Comparison of ENCODE assay signal across 14 cellular contexts in genomic region chr6:154458565-154459475, GRCh38. TPM values are rescaled to one million over a fixed set of nuclear protein-coding genes. Genes with fewer than 3 reads are reported as not detected.
DNase-seq lines count a peak whose midpoint lies in the region; ATAC-seq and TF ChIP-seq lines count a peak whose summit lies in the region.
"Had no signal": no experiment of that assay in that cellular context is flagged by ENCODE, and none has a peak within 500 bp of the region (broad histone marks: within the 10 kb centered on the region; RNA-seq: fewer than 3 reads in every experiment).

No MANE protein-coding gene starts in this region.

- no peak overlapping the region for H3K18ac ChIP-seq in H9 (ENCODE audit: insufficient read length, low read depth, low read length)

- H2BK120ac ChIP-seq in H9 (ENCODE audit: low read depth, low read length, poor library complexity, severe bottlenecking): no peak overlapping the region

- H3K36me3 ChIP-seq in ACC112 (ENCODE audit: insufficient read depth, low read length) (no peaks in the 10 kb centered on the region), muscle layer of colon (ENCODE audit: insufficient read depth, low read length) (no peaks in the 10 kb centered on the region)

- no peaks in the 10 kb centered on the region for H3K23me2 ChIP-seq in H9 (ENCODE audit: insufficient read length, low read depth, low read length, poor library complexity, severe bottlenecking)

- H4K8ac ChIP-seq in H9 (replicated peaks; ENCODE audit: insufficient read length, low read depth, low read length): no peak overlapping the region

- H2BK20ac ChIP-seq in H9 (ENCODE audit: low read depth, low read length, poor library complexity, severe bottlenecking): no peak overlapping the region

- H3K27me3 ChIP-seq in ACC112 (ENCODE audit: insufficient read depth, low read length) (no peaks in the 10 kb centered on the region), H9 (ENCODE audit: insufficient read depth, low read length) (no peaks in the 10 kb centered on the region), muscle layer of colon (ENCODE audit: control insufficient read depth in 1 of 2, insufficient read depth in 2 of 2, low read length in 2 of 2) (no peaks in the 10 kb centered on the region)

- H3K79me1 ChIP-seq in H9 (ENCODE audit: insufficient read depth, low read depth, low read length, poor library complexity, severe bottlenecking): no peaks in the 10 kb centered on the region

- H3K14ac ChIP-seq in H9 (ENCODE audit: insufficient read depth, low read length): no peak overlapping the region; the same call in 1 of the 2 replicates

- H3K4ac ChIP-seq in H9 (ENCODE audit: low read depth, low read length): no peak overlapping the region

- peaks cover 10% of the 10 kb centered on the region for H3K79me2 ChIP-seq in ACC112 (ENCODE audit: control insufficient read depth, insufficient read depth, low read length, unreplicated experiment)
- no peaks in the 10 kb centered on the region for H3K79me2 ChIP-seq in H9 (ENCODE audit: insufficient read depth, low read length)

- no peak overlapping the region for H3K23ac ChIP-seq in H9 (ENCODE audit: insufficient read length, low read depth, low read length)

- H4K20me1 ChIP-seq in H9 (ENCODE audit: control insufficient read depth, insufficient read depth, insufficient read length): no peaks in the 10 kb centered on the region

- no peak overlapping the region for H2BK15ac ChIP-seq in H9 (ENCODE audit: low read depth, low read length)

- no peak overlapping the region for H2AK5ac ChIP-seq in H9 (ENCODE audit: insufficient read length, low read length)

- H3K9ac ChIP-seq in H9 (ENCODE audit: extremely low read depth, insufficient read length, low read length) (no peak overlapping the region), muscle layer of colon (ENCODE audit: low read length) (peak overlapping the region; percentile 15)

- no peak overlapping the region for H3T11ph ChIP-seq in H9 (ENCODE audit: low read length)

- WGBS in H9 (ENCODE audit: extremely low coverage, insufficient read length, low lambda C conversion rate): no CpG with 5 or more reads among the region's 8 CpGs

- no peaks in the 10 kb centered on the region for H3K9me3 ChIP-seq in H9 (ENCODE audit: control insufficient read depth, low read depth, low read length)
- no peaks in the 10 kb centered on the region for H3K9me3 ChIP-seq in muscle layer of colon (ENCODE audit: low read length)

- H3K27ac ChIP-seq in ACC112 (ENCODE audit: low read depth, low read length) (no peak overlapping the region), H9 (ENCODE audit: insufficient read length, low read depth, low read length) (no peak overlapping the region), muscle layer of colon (ENCODE audit: low read depth, low read length) (peak overlapping the region; percentile 60)
- H3K27ac ChIP-seq: HL-60 had no signal

- H2BK5ac ChIP-seq in H9 (ENCODE audit: insufficient read length, low read length): no peak overlapping the region

- H3K4me3 ChIP-seq in ACC112 (ENCODE audit: low read depth, low read length) (peak overlapping the region; percentile 6), muscle layer of colon (ENCODE audit: low read depth in 1 of 2, low read length in 2 of 2) (peak overlapping the region in 1 of 2 donors; percentile 2)
- H3K4me3 ChIP-seq: coronary artery had no signal

- peak overlapping the region in 2 of 3 experiments; percentile 41 to 74; a peak in 4 of 7 replicates for H3K27ac Mint-ChIP-seq in H9
- H3K27ac Mint-ChIP-seq: activated CD4-positive, alpha-beta T cell treated with anti-CD3 and anti-CD28 coated beads for 36 hours; activated naive CD4-positive, alpha-beta T cell treated with anti-CD3 and anti-CD28 coated beads for 36 hours had no signal

- no peak overlapping the region for H4K91ac ChIP-seq in H9 (ENCODE audit: insufficient read length, low read depth, low read length)

- ATAC-seq in GM21515 (IDR thresholded peaks at IDR 0.05; ENCODE audit: unreplicated experiment): no peak
- ATAC-seq in HG02938 (IDR thresholded peaks at IDR 0.05; ENCODE audit: unreplicated experiment): no peak
- ATAC-seq: activated CD4-positive, alpha-beta T cell treated with anti-CD3 and anti-CD28 coated beads for 36 hours had no signal

- DNase-seq in H9 (no peak), astrocyte of the hippocampus (ENCODE audit: low read depth, low spot score) (peak; percentile 35), UCSD-AML1 (lab: John Stamatoyannopoulos, UW; ENCODE audit: unreplicated experiment) (no peak)
- no peak for DNase-seq in activated CD4-positive, alpha-beta T cell treated with anti-CD3 and anti-CD28 coated beads for 48 hours
- DNase-seq: activated CD4-positive, alpha-beta T cell treated with anti-CD3 and anti-CD28 coated beads for 36 hours; activated naive CD4-positive, alpha-beta T cell treated with anti-CD3 and anti-CD28 coated beads for 36 hours; NCI-H526 treated with DMSO at 0.1 percent for 48 hours had no signal

- no peak overlapping the region for H2BK12ac ChIP-seq in H9 (ENCODE audit: insufficient read length, low read depth, low read length)

- H3K4me2 ChIP-seq in H9 (ENCODE audit: insufficient read depth, insufficient read length, low read length): no peak overlapping the region

- H3K4me3 Mint-ChIP-seq in H9: no peak overlapping the region
- H3K4me3 Mint-ChIP-seq: activated CD4-positive, alpha-beta T cell treated with anti-CD3 and anti-CD28 coated beads for 36 hours; activated naive CD4-positive, alpha-beta T cell treated with anti-CD3 and anti-CD28 coated beads for 36 hours; neural crest cell had no signal

- H3K4me1 ChIP-seq in ACC112 (ENCODE audit: control insufficient read depth, insufficient read depth, low read length, unreplicated experiment) (peaks cover 32% of the 10 kb centered on the region), H9 (ENCODE audit: insufficient read depth, low read length) (0 out of 2 replicates have a peak, but pooled peaks cover 3% of the 10 kb centered on the region), muscle layer of colon (ENCODE audit: insufficient read depth, low read length) (peaks cover 66% of the 10 kb centered on the region)

- H4K5ac ChIP-seq in H9 (ENCODE audit: insufficient read length, low read depth, low read length): no peak overlapping the region

- H3K36me3 Mint-ChIP-seq in H9 (ENCODE audit: insufficient read depth in 1 of 3, low read depth in 3 of 3): no peaks in the 10 kb centered on the region

- H3K27me3 Mint-ChIP-seq in H9 (ENCODE audit: low read depth): no peaks in the 10 kb centered on the region

- no peak for TF ChIP-seq CTCF in H9 (conservative IDR thresholded peaks at IDR 0.05)

- H3K56ac ChIP-seq in H9 (ENCODE audit: insufficient read length, low read depth, low read length): no peak overlapping the region

- no peaks in the 10 kb centered on the region for H3K9me3 Mint-ChIP-seq in H9
- H3K9me3 Mint-ChIP-seq: activated naive CD4-positive, alpha-beta T cell treated with anti-CD3 and anti-CD28 coated beads for 36 hours; neural crest cell had no signal

- peaks cover 33 to 40% of the 10 kb centered on the region in 2 experiments for H3K4me1 Mint-ChIP-seq in H9

- H2AFZ ChIP-seq in ACC112 (ENCODE audit: low read length, unreplicated experiment) (no peak overlapping the region), H9 (ENCODE audit: low read length) (no peak overlapping the region)

RNA-seq across cellular contexts. Expression of gene CNKSR3, which starts 51.7 kb away (rescaled TPM):
- total RNA-seq in H9 (2021): 5.6 and 6.4 TPM in 2 replicates
